Comparison of ENCODE assay signal across 8 cellular contexts in the genomic region with DNA sequence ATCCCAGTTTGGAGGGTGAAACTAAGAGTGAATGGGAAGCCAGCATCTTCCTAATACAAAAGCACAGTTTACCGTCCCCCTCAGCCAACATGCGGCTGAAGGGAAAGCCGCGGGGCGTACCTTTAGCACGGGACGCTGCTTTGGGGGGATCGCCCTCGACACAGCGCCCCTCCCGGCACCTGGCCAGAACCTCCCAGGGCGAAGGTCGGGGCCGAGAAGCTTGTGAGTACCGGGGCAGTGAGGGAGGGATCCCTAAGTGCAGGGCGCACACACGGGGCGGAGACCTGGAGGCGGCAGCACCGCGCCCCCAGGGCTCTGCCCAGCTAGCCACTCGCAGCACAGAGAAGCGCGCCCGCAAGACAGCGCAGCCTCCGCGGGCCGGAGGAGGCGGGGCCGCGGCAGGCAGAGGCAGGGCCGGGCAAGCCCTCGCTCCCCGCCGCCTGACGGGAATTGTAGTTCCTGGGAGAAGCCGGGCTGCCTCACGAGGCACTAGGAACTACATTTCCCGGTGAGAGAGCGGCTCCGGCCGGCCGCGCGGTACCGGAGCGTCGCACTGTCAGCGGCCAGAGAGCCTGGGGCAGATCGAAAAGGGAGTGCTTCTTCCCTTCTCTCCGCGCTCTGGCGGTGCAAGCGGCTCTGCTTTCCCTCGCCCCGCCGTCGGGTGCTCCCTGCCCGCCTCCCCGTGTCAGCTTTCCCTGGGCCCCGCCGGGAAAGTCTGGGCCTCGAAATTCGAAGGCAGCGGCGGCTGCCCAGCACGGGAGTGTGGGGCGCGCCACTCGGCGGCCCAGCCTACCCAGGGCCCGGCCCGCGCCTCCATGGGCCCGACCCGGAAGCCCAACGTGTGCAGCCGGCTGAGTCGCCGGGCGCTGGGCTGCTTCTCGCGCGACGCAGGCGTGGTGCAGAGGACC. TPM values are rescaled to one million over a fixed set of nuclear protein-coding genes. Genes with fewer than 3 reads are reported as not detected.
DNase-seq lines count a peak whose midpoint lies in the region; ATAC-seq, FAIRE-seq and TF ChIP-seq lines count a peak whose summit lies in the region.

A gene with protein sequence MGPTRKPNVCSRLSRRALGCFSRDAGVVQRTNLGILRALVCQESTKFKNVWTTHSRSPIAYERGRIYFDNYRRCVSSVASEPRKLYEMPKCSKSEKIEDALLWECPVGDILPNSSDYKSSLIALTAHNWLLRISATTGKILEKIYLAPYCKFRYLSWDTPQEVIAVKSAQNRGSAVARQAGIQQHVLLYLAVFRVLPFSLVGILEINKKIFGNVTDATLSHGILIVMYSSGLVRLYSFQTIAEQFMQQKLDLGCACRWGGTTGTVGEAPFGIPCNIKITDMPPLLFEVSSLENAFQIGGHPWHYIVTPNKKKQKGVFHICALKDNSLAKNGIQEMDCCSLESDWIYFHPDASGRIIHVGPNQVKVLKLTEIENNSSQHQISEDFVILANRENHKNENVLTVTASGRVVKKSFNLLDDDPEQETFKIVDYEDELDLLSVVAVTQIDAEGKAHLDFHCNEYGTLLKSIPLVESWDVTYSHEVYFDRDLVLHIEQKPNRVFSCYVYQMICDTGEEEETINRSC (plus strand): TSS at position 464 of the 908 bp plus-strand sequence. CDS start 352 bp downstream, at position 816.
A gene with protein sequence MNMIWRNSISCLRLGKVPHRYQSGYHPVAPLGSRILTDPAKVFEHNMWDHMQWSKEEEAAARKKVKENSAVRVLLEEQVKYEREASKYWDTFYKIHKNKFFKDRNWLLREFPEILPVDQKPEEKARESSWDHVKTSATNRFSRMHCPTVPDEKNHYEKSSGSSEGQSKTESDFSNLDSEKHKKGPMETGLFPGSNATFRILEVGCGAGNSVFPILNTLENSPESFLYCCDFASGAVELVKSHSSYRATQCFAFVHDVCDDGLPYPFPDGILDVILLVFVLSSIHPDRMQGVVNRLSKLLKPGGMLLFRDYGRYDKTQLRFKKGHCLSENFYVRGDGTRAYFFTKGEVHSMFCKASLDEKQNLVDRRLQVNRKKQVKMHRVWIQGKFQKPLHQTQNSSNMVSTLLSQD (minus strand): TSS at position 228 of the 908 bp plus-strand sequence. CDS start 41,805 bp downstream, outside the sequence.

- peak within 1 kb of the TSS; percentile 84 for H3K4me3 ChIP-seq in NT2/D1 (ENCODE audit: insufficient read length, low read depth)
- H3K4me3 ChIP-seq in endodermal cell (ENCODE audit: low read length) = peak within 1 kb of the TSS; percentile 79
- H3K4me3 ChIP-seq in mesodermal cell (ENCODE audit: extremely low read depth, insufficient read depth, low read length, poor library complexity, severe bottlenecking) = peak within 1 kb of the TSS; percentile 79

- H3K36me3 ChIP-seq in NT2/D1 (ENCODE audit: insufficient read depth, insufficient read length, low read length) = peaks cover 42% of the 10 kb centered on the region
- H3K36me3 ChIP-seq in endodermal cell (ENCODE audit: control insufficient read depth, insufficient read depth, low read length) = peaks cover 34% of the 10 kb centered on the region
- H3K36me3 ChIP-seq in mesodermal cell (ENCODE audit: control insufficient read depth, insufficient read depth, low read length) = peaks cover 38% of the 10 kb centered on the region

- H3K9ac ChIP-seq in NT2/D1 (ENCODE audit: insufficient read length, low read depth) (peak within 1 kb of the TSS; percentile 92), endodermal cell (ENCODE audit: extremely low read depth, low read length, poor library complexity, severe bottlenecking) (peak within 1 kb of the TSS; percentile 55)

- intact Hi-C loops in Calu3 (cut with micrococcal nuclease; ENCODE audit: unreplicated experiment) = no loop called here

- no peaks in the 10 kb centered on the region for H3K9me3 Mint-ChIP-seq in Calu3 (ENCODE audit: low read depth, unreplicated experiment)
- H3K9me3 Mint-ChIP-seq in endodermal cell = peaks cover 2% of the 10 kb centered on the region

- FAIRE-seq in HTR-8/SVneo (lab: Jason Lieb, UNC) = peak; percentile 93

- peaks cover 33% of the 10 kb centered on the region for H3K9me3 ChIP-seq in NT2/D1 (ENCODE audit: insufficient read depth, low read length)
- peaks cover 29% of the 10 kb centered on the region for H3K9me3 ChIP-seq in endodermal cell (ENCODE audit: control insufficient read depth, low read length)
- peaks cover 15% of the 10 kb centered on the region for H3K9me3 ChIP-seq in mesodermal cell (ENCODE audit: control insufficient read depth, low read length)

- H3K27me3 Mint-ChIP-seq in Calu3 (ENCODE audit: unreplicated experiment) = no peaks in the 10 kb centered on the region
- H3K27me3 Mint-ChIP-seq in endodermal cell (ENCODE audit: insufficient read depth) = no peaks in the 10 kb centered on the region

- no peaks in the 10 kb centered on the region for H3K27me3 ChIP-seq in NT2/D1 (ENCODE audit: insufficient read depth, insufficient read length)
- H3K27me3 ChIP-seq in endodermal cell (ENCODE audit: control insufficient read depth, insufficient read depth, low read length, poor library complexity, severe bottlenecking) = no peaks in the 10 kb centered on the region

- DNase-seq in Calu3 (peak; percentile 96), HTR-8/SVneo (ENCODE audit: insufficient read length, low spot score) (peak; percentile 92), NT2/D1 (ENCODE audit: low read depth, low spot score) (peak; percentile 99), endodermal cell (peak; percentile 99)
- DNase-seq in activated CD8-positive, alpha-beta memory T cell treated with anti-CD3 and anti-CD28 coated beads, Interleukin-2, amount 50 U/mL, for 1 hour (ENCODE audit: extremely low read depth) = peak; percentile 82
- DNase-seq in stimulated activated CD8-positive, alpha-beta memory T cell treated with anti-CD3 and anti-CD28 coated beads, Interleukin-15, amount 100 ng/mL, for 4 hours (ENCODE audit: low read depth in 2 of 2) = peak; percentile 92 to 93

- BruUV-seq in Calu3 (replicated peaks; lab: Mats Ljungman, UMichigan) = no TSS peak

- TF ChIP-seq CTCF in Calu3 (IDR thresholded peaks at IDR 0.05; ENCODE audit: unreplicated experiment) (no peak), endodermal cell (conservative IDR thresholded peaks at IDR 0.05) (peak; percentile 79)

- CTCF ChIA-PET in Calu3 (lab: Charles Lee) = interaction anchor here (0.5 to 1.4 kb wide), 4 partner anchors 18 to 505 kb away, joined by 3 to 7 read pairs (median 3); a partner anchor contains a TSS

- H3K27ac ChIP-seq in endodermal cell (ENCODE audit: low read depth, low read length) (peak within 1 kb of the TSS; percentile 82), mesodermal cell (ENCODE audit: low read depth, low read length, severe bottlenecking) (peak within 1 kb of the TSS; percentile 92)

- H3K4me1 ChIP-seq in NT2/D1 (ENCODE audit: insufficient read depth, insufficient read length) = peaks cover 2% of the 10 kb centered on the region
- H3K4me1 ChIP-seq in endodermal cell (ENCODE audit: control insufficient read depth, insufficient read depth, low read length) = no peaks in the 10 kb centered on the region
- H3K4me1 ChIP-seq in mesodermal cell (ENCODE audit: control insufficient read depth, insufficient read depth, low read length, poor library complexity, severe bottlenecking) = peaks cover 23% of the 10 kb centered on the region

- H3K27ac Mint-ChIP-seq in Calu3 (ENCODE audit: unreplicated experiment) (peak within 1 kb of the TSS; percentile 97), endodermal cell (peak within 1 kb of the TSS; percentile 97)

- H3K4me1 Mint-ChIP-seq in Calu3 (ENCODE audit: low read depth, unreplicated experiment) = peaks cover 10% of the 10 kb centered on the region
- H3K4me1 Mint-ChIP-seq in endodermal cell = peaks cover 33% of the 10 kb centered on the region

- WGBS in endodermal cell (ENCODE audit: insufficient coverage in 1 of 2, insufficient read length in 1 of 2), 2 experiments = 0% methylated on average over 51 to 87 of the region's 87 CpGs
- WGBS in mesodermal cell (ENCODE audit: insufficient coverage in 2 of 2), 2 experiments = 0 to 1% methylated on average over 65 to 83 of the region's 87 CpGs

- H3K36me3 Mint-ChIP-seq in Calu3 (ENCODE audit: insufficient read depth, unreplicated experiment) (peaks cover 36% of the 10 kb centered on the region), endodermal cell (ENCODE audit: low read depth) (peaks cover 40% of the 10 kb centered on the region)

- ATAC-seq in GM21367 (IDR thresholded peaks at IDR 0.05; ENCODE audit: unreplicated experiment) = peak; percentile 89

- H3K4me3 Mint-ChIP-seq in Calu3 (ENCODE audit: low read depth, unreplicated experiment) = peak within 1 kb of the TSS; percentile 90
- H3K4me3 Mint-ChIP-seq in endodermal cell = peak within 1 kb of the TSS; percentile 68

RNA-seq across cellular contexts. Expression of the first gene that starts in this region (rescaled TPM):
- total RNA-seq in Calu3 (2022) = 11.9 and 13.1 TPM in 2 replicates
- 10 to 100 TPM; 22.7 to 31.7 TPM for total RNA-seq in endodermal cell
- polyA plus RNA-seq in endodermal cell (2013, experiment 1 of 2) = 22.7 TPM
- 17.8 TPM for polyA plus RNA-seq in endodermal cell (2013, experiment 2 of 2)
- 13.3 TPM for polyA plus RNA-seq in mesodermal cell (2013, experiment 1 of 2)
- 13.8 TPM for polyA plus RNA-seq in mesodermal cell (2013, experiment 2 of 2)

RNA-seq across cellular contexts. Expression of the second gene that starts in this region (rescaled TPM):
- total RNA-seq in Calu3 (2022) = 21.6 and 22.4 TPM in 2 replicates
- 10 to 100 TPM; 20.3 to 33.6 TPM for total RNA-seq in endodermal cell
- 17.6 TPM for polyA plus RNA-seq in endodermal cell (2013, experiment 1 of 2)
- polyA plus RNA-seq in endodermal cell (2013, experiment 2 of 2) = 13.4 TPM
- polyA plus RNA-seq in mesodermal cell (2013, experiment 1 of 2) = 13.3 TPM
- 11.6 TPM for polyA plus RNA-seq in mesodermal cell (2013, experiment 2 of 2)

Comparison
In these comparisons a context has a peak if more than half of its experiments do, and no peak if none do; other contexts are left out.
1. Peak in every context shown above with its lines: DNase-seq, ATAC-seq, H3K4me3 ChIP-seq and H3K27ac ChIP-seq.